Comparison of ENCODE assay signal across 8 cellular contexts in genomic region chr10:11472158-11472753, GRCh38.
A peak's percentile ranks its signal among the peaks of the same experiment; 100 is the strongest.
DNase-seq lines count a peak whose midpoint lies in the region; ATAC-seq, FAIRE-seq and TF ChIP-seq lines count a peak whose summit lies in the region.

No MANE protein-coding gene starts in this region.

- peak; percentile 72 for DNase-seq in A673 (ENCODE audit: low spot score)
- peak; percentile 32 for DNase-seq in GM18507 (ENCODE audit: extremely low spot score, insufficient read length, low read depth)
- DNase-seq in NOMO-1 treated with DMSO at 0.1 percent for 48 hours (lab: John Stamatoyannopoulos, UW; ENCODE audit: unreplicated experiment) = peak; percentile 74
- DNase-seq in activated CD8-positive, alpha-beta memory T cell treated with anti-CD3 and anti-CD28 coated beads, Interleukin-2, amount 50 U/mL, for 48 hours = peak; percentile 84
- DNase-seq in esophagus squamous epithelium (lab: John Stamatoyannopoulos, UW) = no peak
- peak; percentile 77 for DNase-seq in nephron progenitor cell
- DNase-seq in stimulated activated naive CD8-positive, alpha-beta T cell treated with anti-CD3 and anti-CD28 coated beads, Interleukin-15, Interleukin-2, amounts not matched to agents 100 U/mL and 50 U/mL, for 24 hours = peak; percentile 79

- CTCF ChIA-PET in A673 (lab: Charles Lee) = no interaction called here

- POLR2A ChIA-PET in A673 (lab: Charles Lee; ENCODE audit: low non-redundant PET) = no interaction called here

- no peak overlapping the region for H3K4me3 Mint-ChIP-seq in nephron progenitor cell

- intact Hi-C loops in A673 (cut with micrococcal nuclease; ENCODE audit: unreplicated experiment) = no loop called here
- intact Hi-C loops in esophagus squamous epithelium (cut with DNase I) = no loop called here

- H3K27ac Mint-ChIP-seq in nephron progenitor cell = no peak overlapping the region

- no peaks in the 10 kb centered on the region for H3K9me3 Mint-ChIP-seq in nephron progenitor cell

- WGBS in esophagus squamous epithelium, 2 donors = 58 to 61% methylated on average over 8 of the region's 8 CpGs

- no peaks in the 10 kb centered on the region for H3K4me1 ChIP-seq in A673 (ENCODE audit: insufficient read depth, low read length, poor library complexity, severe bottlenecking)
- H3K4me1 ChIP-seq in esophagus squamous epithelium = no peaks in the 10 kb centered on the region

- no TSS peak for BruUV-seq in A673 (replicated peaks; lab: Mats Ljungman, UMichigan)

- ATAC-seq in HG03139 (IDR thresholded peaks at IDR 0.05; ENCODE audit: unreplicated experiment) = peak; percentile 83
- peak; percentile 85 for ATAC-seq in stimulated activated naive CD8-positive, alpha-beta T cell treated with anti-CD3 and anti-CD28 coated beads, Interleukin-15, Interleukin-2, amounts not matched to agents 100 U/mL and 50 U/mL, for 24 hours

- H3K27ac ChIP-seq in A673 (ENCODE audit: low read depth, low read length, poor library complexity, severe bottlenecking) (no peak overlapping the region), esophagus squamous epithelium (no peak overlapping the region)

- peak; percentile 90 for FAIRE-seq in GM18507 (lab: Jason Lieb, UNC)

- TF ChIP-seq CTCF in A673 (conservative IDR thresholded peaks at IDR 0.05; ENCODE audit: low read depth, low read length) (peak; percentile 88), esophagus squamous epithelium (IDR thresholded peaks at IDR 0.05) (peak; percentile 36 to 89 (median 75)), nephron progenitor cell (IDR thresholded peaks at IDR 0.05) (peak; percentile 86)

- H3K4me3 ChIP-seq in A673 (ENCODE audit: low read depth, low read length, poor library complexity, severe bottlenecking) (no peak overlapping the region), esophagus squamous epithelium (no peak overlapping the region)

- no peak for TF ChIP-seq POLR2A in esophagus squamous epithelium (IDR thresholded peaks at IDR 0.05)

- H3K27me3 Mint-ChIP-seq in nephron progenitor cell (ENCODE audit: low read depth, poor library complexity) = no peaks in the 10 kb centered on the region

- H3K36me3 ChIP-seq in A673 (ENCODE audit: insufficient read depth, low read length, poor library complexity, severe bottlenecking) (no peaks in the 10 kb centered on the region), esophagus squamous epithelium (peaks cover 0 to 49% (median 0%) of the 10 kb centered on the region in 3 donors)

- H3K4me1 Mint-ChIP-seq in nephron progenitor cell = peaks cover 27% of the 10 kb centered on the region

- peaks cover 28% of the 10 kb centered on the region for H3K36me3 Mint-ChIP-seq in nephron progenitor cell (ENCODE audit: low read depth)

- H3K27me3 ChIP-seq in A673 (replicated peaks; ENCODE audit: insufficient read depth, low read depth, low read length, poor library complexity) (no peaks in the 10 kb centered on the region), esophagus squamous epithelium (no peaks in the 10 kb centered on the region)

- H3K9me3 ChIP-seq in A673 (ENCODE audit: low read depth, low read length, poor library complexity, severe bottlenecking) (no peaks in the 10 kb centered on the region), esophagus squamous epithelium (no peaks in the 10 kb centered on the region)
